21 cellular contexts compared by ENCODE assay signal in genomic region chr13:101140087-101140770, GRCh38.
"Had no signal": no experiment of that assay in that cellular context is flagged by ENCODE, and none has a peak within 500 bp of the region (broad histone marks: within the 10 kb centered on the region; RNA-seq: fewer than 3 reads in every experiment).

No MANE protein-coding gene starts in this region.

- H3K9me3 Mint-ChIP-seq: activated B cell treated with CpG ODN at 0.5 μM for 24 hours; activated CD4-positive, alpha-beta T cell treated with anti-CD3 and anti-CD28 coated beads, Interleukin-2, amount 10 ng/mL, durations not matched to agents 24 days and 14 days; activated T-cell treated with anti-CD3 and anti-CD28 coated beads, Interleukin-2, amount 50 U/mL, for 72 hours; neural crest cell; stimulated activated effector memory CD8-positive, alpha-beta T cell treated with anti-CD3 and anti-CD28 coated beads, Interleukin-12 subunit alpha, Interleukin-12 subunit beta, amount 100 ng/mL, for 72 hours had no signal

- FAIRE-seq: TTC549 had no signal

- H3K9me3 ChIP-seq: psoas muscle, thoracic aorta had no signal

- H3K4me3 ChIP-seq: coronary artery, lung, psoas muscle, thoracic aorta had no signal

- DNase-seq: activated B cell treated with CpG ODN at 0.5 μM for 24 hours; activated CD4-positive, alpha-beta T cell treated with anti-CD3 and anti-CD28 coated beads, Interleukin-2, amount 10 ng/mL, durations not matched to agents 24 days and 14 days; activated CD8-positive, alpha-beta memory T cell treated with anti-CD3 and anti-CD28 coated beads, Interleukin-2, amount 50 U/mL, for 4 hours; activated CD8-positive, alpha-beta T cell treated with anti-CD3 and anti-CD28 coated beads, Interleukin-2, amount 10 ng/mL, durations not matched to agents 7 days and 5 days; activated gamma-delta T cell treated with Interleukin-2 at 50 U/mL for 16 hours; activated T-cell treated with anti-CD3 and anti-CD28 coated beads, Interleukin-2, amount 50 U/mL, for 72 hours; amniotic stem cell; effector CD8-positive, alpha-beta T cell; foreskin melanocyte; head of caudate nucleus; immature natural killer cell; midbrain; psoas muscle had no signal

- H3K36me3 Mint-ChIP-seq: activated naive CD8-positive, alpha-beta T cell; stimulated activated effector memory CD8-positive, alpha-beta T cell treated with anti-CD3 and anti-CD28 coated beads, Interleukin-12 subunit alpha, Interleukin-12 subunit beta, amount 100 ng/mL, for 72 hours had no signal

- H3K4me3 Mint-ChIP-seq: activated B cell treated with CpG ODN at 0.5 μM for 24 hours; activated CD4-positive, alpha-beta T cell treated with anti-CD3 and anti-CD28 coated beads, Interleukin-2, amount 10 ng/mL, durations not matched to agents 24 days and 14 days; activated CD8-positive, alpha-beta T cell treated with anti-CD3 and anti-CD28 coated beads, Interleukin-2, amount 10 ng/mL, durations not matched to agents 7 days and 5 days; activated naive CD8-positive, alpha-beta T cell; activated T-cell treated with anti-CD3 and anti-CD28 coated beads, Interleukin-2, amount 50 U/mL, for 72 hours; immature natural killer cell; neural crest cell; stimulated activated effector memory CD8-positive, alpha-beta T cell treated with anti-CD3 and anti-CD28 coated beads, Interleukin-12 subunit alpha, Interleukin-12 subunit beta, amount 100 ng/mL, for 72 hours had no signal

- H3K27ac Mint-ChIP-seq: activated B cell treated with CpG ODN at 0.5 μM for 24 hours; activated CD4-positive, alpha-beta T cell treated with anti-CD3 and anti-CD28 coated beads, Interleukin-2, amount 10 ng/mL, durations not matched to agents 24 days and 14 days; activated CD8-positive, alpha-beta T cell treated with anti-CD3 and anti-CD28 coated beads, Interleukin-2, amount 10 ng/mL, durations not matched to agents 7 days and 5 days; activated naive CD8-positive, alpha-beta T cell; activated T-cell treated with anti-CD3 and anti-CD28 coated beads, Interleukin-2, amount 50 U/mL, for 72 hours; immature natural killer cell; stimulated activated effector memory CD8-positive, alpha-beta T cell treated with anti-CD3 and anti-CD28 coated beads, Interleukin-12 subunit alpha, Interleukin-12 subunit beta, amount 100 ng/mL, for 72 hours had no signal

- H3K4me1 ChIP-seq: psoas muscle had no signal

- H3K4me1 Mint-ChIP-seq: activated B cell treated with CpG ODN at 0.5 μM for 24 hours; activated CD4-positive, alpha-beta T cell treated with anti-CD3 and anti-CD28 coated beads, Interleukin-2, amount 10 ng/mL, durations not matched to agents 24 days and 14 days; immature natural killer cell; stimulated activated effector memory CD8-positive, alpha-beta T cell treated with anti-CD3 and anti-CD28 coated beads, Interleukin-12 subunit alpha, Interleukin-12 subunit beta, amount 100 ng/mL, for 72 hours had no signal

- H3K36me3 ChIP-seq: thoracic aorta had no signal

- ATAC-seq: activated CD8-positive, alpha-beta T cell treated with anti-CD3 and anti-CD28 coated beads, Interleukin-2, amount 10 ng/mL, durations not matched to agents 7 days and 5 days; activated T-cell treated with anti-CD3 and anti-CD28 coated beads, Interleukin-2, amount 50 U/mL, for 72 hours; psoas muscle; stimulated activated effector memory CD8-positive, alpha-beta T cell treated with anti-CD3 and anti-CD28 coated beads, Interleukin-12 subunit alpha, Interleukin-12 subunit beta, amount 100 ng/mL, for 72 hours had no signal

- H3K27ac ChIP-seq: coronary artery, epithelial cell of prostate, psoas muscle, thoracic aorta had no signal
